In the genomic region with DNA sequence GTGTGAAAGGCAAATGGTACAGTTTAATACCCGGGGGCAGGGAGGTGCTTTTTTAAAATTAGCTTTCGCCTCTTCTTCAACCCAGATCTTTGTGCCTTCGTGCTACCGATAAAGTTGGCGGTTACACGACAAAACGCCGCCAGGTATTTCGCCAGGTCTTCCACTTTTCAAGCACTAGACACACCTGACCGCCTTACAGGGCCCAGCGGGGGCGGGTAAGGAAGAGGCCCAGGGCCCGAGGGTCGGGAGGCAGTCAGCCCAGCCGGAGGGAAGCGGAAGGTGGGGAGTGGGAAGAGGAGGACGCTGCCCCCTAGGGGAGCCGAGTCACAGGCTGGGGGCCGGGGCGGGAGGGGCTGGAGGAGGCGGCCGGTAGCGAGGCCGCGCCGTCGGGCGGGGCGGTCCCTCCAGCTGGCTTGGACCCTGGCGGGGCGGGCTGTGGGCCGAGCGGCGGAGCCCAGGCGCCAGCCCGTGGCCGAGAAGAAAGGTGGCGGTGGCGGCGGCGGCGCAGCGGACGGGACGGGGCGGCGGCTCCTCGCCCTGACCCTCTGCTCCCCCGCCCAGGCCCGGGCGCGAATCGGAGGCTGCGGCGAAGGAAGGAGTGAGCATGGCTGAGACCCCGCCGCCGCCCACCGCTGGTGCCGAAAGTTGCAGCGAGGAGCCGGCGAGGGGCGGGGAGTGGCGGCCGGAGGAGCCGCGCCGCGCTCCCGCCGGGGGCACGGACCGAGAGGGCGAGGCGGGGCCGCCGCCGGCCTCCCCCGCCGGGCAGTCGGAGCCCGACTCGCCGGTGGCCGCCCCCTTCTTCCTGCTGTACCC, we compare ENCODE assay signal across 8 cellular contexts. TPM values are rescaled to one million over a fixed set of nuclear protein-coding genes. Genes with fewer than 3 reads are reported as not detected.
DNase-seq lines count a peak whose midpoint lies in the region; ATAC-seq and TF ChIP-seq lines count a peak whose summit lies in the region.

No MANE protein-coding gene starts in this region.

- H3K4me3 ChIP-seq in GM23338 (peak overlapping the region; percentile 86), SK-N-MC (peak overlapping the region; percentile 88), osteoblast (ENCODE audit: insufficient read depth, low read length) (peak overlapping the region; percentile 79), vagina (peak overlapping the region; percentile 64 to 81)

- peak overlapping the region; percentile 82 for H3K9ac ChIP-seq in SK-N-MC (ENCODE audit: insufficient read length)

- no peak for TF ChIP-seq POLR2A in vagina (IDR thresholded peaks at IDR 0.05)

- ATAC-seq in GM23338 = peak; percentile 79

- DNase-seq in GF-D8 (lab: John Stamatoyannopoulos, UW) (peak; percentile 22), GM23338 (ENCODE audit: low spot score) (peak; percentile 94), Kasumi-1 (lab: John Stamatoyannopoulos, UW) (peak; percentile 76 to 78), SK-N-MC (ENCODE audit: low read depth, low spot score) (no peak), glutamatergic neuron (peak; percentile 92), osteoblast (ENCODE audit: insufficient read length, low spot score, missing footprints) (peak; percentile 95), vagina (ENCODE audit: extremely low spot score in 2 of 2) (no peak)
- DNase-seq in activated naive CD8-positive, alpha-beta T cell treated with anti-CD3 and anti-CD28 coated beads for 36 hours = peak; percentile 54

- H3K27ac Mint-ChIP-seq in GM23338 (peak overlapping the region; percentile 50), glutamatergic neuron (ENCODE audit: unreplicated experiment) (peak overlapping the region; percentile 93)
- peak overlapping the region; percentile 89 for H3K27ac Mint-ChIP-seq in activated naive CD8-positive, alpha-beta T cell treated with anti-CD3 and anti-CD28 coated beads for 36 hours

- no peaks in the 10 kb centered on the region; the same call in 2 of the 3 replicates for H3K36me3 Mint-ChIP-seq in GM23338 (ENCODE audit: low read depth)
- no peaks in the 10 kb centered on the region for H3K36me3 Mint-ChIP-seq in activated naive CD8-positive, alpha-beta T cell treated with anti-CD3 and anti-CD28 coated beads for 36 hours
- no peaks in the 10 kb centered on the region for H3K36me3 Mint-ChIP-seq in glutamatergic neuron (ENCODE audit: unreplicated experiment)

- H3K9me3 ChIP-seq in SK-N-MC (ENCODE audit: low read depth, low read length) (no peaks in the 10 kb centered on the region), osteoblast (ENCODE audit: low read depth, low read length) (no peaks in the 10 kb centered on the region), vagina (no peaks in the 10 kb centered on the region)

- peaks cover 15% of the 10 kb centered on the region for H3K4me1 Mint-ChIP-seq in GM23338
- H3K4me1 Mint-ChIP-seq in activated naive CD8-positive, alpha-beta T cell treated with anti-CD3 and anti-CD28 coated beads for 36 hours = peaks cover 26% of the 10 kb centered on the region
- H3K4me1 Mint-ChIP-seq in glutamatergic neuron (ENCODE audit: low read depth, unreplicated experiment) = peaks cover 9% of the 10 kb centered on the region

- H3K4me3 Mint-ChIP-seq in GM23338 (peak overlapping the region; percentile 87), glutamatergic neuron (ENCODE audit: unreplicated experiment) (peak overlapping the region; percentile 98)
- peak overlapping the region; percentile 88 for H3K4me3 Mint-ChIP-seq in activated naive CD8-positive, alpha-beta T cell treated with anti-CD3 and anti-CD28 coated beads for 36 hours

- H3K4me1 ChIP-seq in GM23338 (ENCODE audit: insufficient read depth) (peaks cover 17% of the 10 kb centered on the region; the same call in 1 of the 2 replicates), osteoblast (ENCODE audit: insufficient read depth, low read length) (peaks cover 25% of the 10 kb centered on the region), vagina (peaks cover 22% of the 10 kb centered on the region)

- H3K27me3 Mint-ChIP-seq in GM23338 (ENCODE audit: insufficient read depth, low read depth, poor library complexity) (peaks cover 6% of the 10 kb centered on the region), glutamatergic neuron (ENCODE audit: unreplicated experiment) (peaks cover 11% of the 10 kb centered on the region)
- no peaks in the 10 kb centered on the region for H3K27me3 Mint-ChIP-seq in activated naive CD8-positive, alpha-beta T cell treated with anti-CD3 and anti-CD28 coated beads for 36 hours

- peaks cover 26% of the 10 kb centered on the region for H3K27me3 ChIP-seq in GM23338 (ENCODE audit: insufficient read depth)
- no peaks in the 10 kb centered on the region for H3K27me3 ChIP-seq in osteoblast (ENCODE audit: insufficient read depth, low read length)
- no peaks in the 10 kb centered on the region for H3K27me3 ChIP-seq in vagina

- H2AFZ ChIP-seq in GM23338 = peak overlapping the region; percentile 93
- H2AFZ ChIP-seq in osteoblast (ENCODE audit: low read length) = peak overlapping the region; percentile 80

- H3K36me3 ChIP-seq in GM23338 (ENCODE audit: insufficient read depth) (no peaks in the 10 kb centered on the region), SK-N-MC (ENCODE audit: insufficient read depth, low read length) (no peaks in the 10 kb centered on the region), osteoblast (ENCODE audit: insufficient read depth, low read length) (no peaks in the 10 kb centered on the region), vagina (no peaks in the 10 kb centered on the region)

- peaks cover 10% of the 10 kb centered on the region; the same call in 1 of the 2 replicates for H3F3A ChIP-seq in GM23338 (replicated peaks; ENCODE audit: low read depth)

- TF ChIP-seq CTCF in GM23338 (conservative IDR thresholded peaks at IDR 0.05; ENCODE audit: low read depth in 2 of 2) (peak; percentile 38 to 63), glutamatergic neuron (IDR thresholded peaks at IDR 0.05; ENCODE audit: partially characterized antibody, unreplicated experiment) (peak; percentile 43), osteoblast (IDR thresholded peaks at IDR 0.05; ENCODE audit: extremely low read depth, low read depth, low read length) (no peak), vagina (IDR thresholded peaks at IDR 0.05) (no peak)

- H3K9me3 Mint-ChIP-seq in GM23338 = no peaks in the 10 kb centered on the region; the same call in 2 of the 3 replicates
- H3K9me3 Mint-ChIP-seq in activated naive CD8-positive, alpha-beta T cell treated with anti-CD3 and anti-CD28 coated beads for 36 hours = no peaks in the 10 kb centered on the region
- peaks cover 8% of the 10 kb centered on the region for H3K9me3 Mint-ChIP-seq in glutamatergic neuron (ENCODE audit: unreplicated experiment)

- H4K20me1 ChIP-seq in GM23338 (replicated peaks; ENCODE audit: insufficient read depth) (peaks cover 5% of the 10 kb centered on the region), osteoblast (ENCODE audit: insufficient read depth, low read length) (peaks cover 3% of the 10 kb centered on the region)

- H3K79me2 ChIP-seq in GM23338 (replicated peaks; ENCODE audit: insufficient read depth) (peaks cover 32% of the 10 kb centered on the region), osteoblast (ENCODE audit: insufficient read depth, low read length) (peaks cover 33% of the 10 kb centered on the region)

- intact Hi-C loops in vagina (cut with DNase I) = loop anchor here (1.0 kb wide), 1 partner anchor 16 kb away; the partner anchor contains the start of gene UTP3

- H3K4me2 ChIP-seq in GM23338 = peak overlapping the region; percentile 78
- peak overlapping the region; percentile 96 for H3K4me2 ChIP-seq in osteoblast (ENCODE audit: insufficient read depth, low read length)

- no peaks in the 10 kb centered on the region for H3K9me2 ChIP-seq in GM23338 (ENCODE audit: insufficient read depth)

- H3K27ac ChIP-seq in GM23338 (ENCODE audit: low read depth) (peak overlapping the region; percentile 90), SK-N-MC (peak overlapping the region; percentile 85), osteoblast (ENCODE audit: low read depth, low read length) (peak overlapping the region; percentile 90), vagina (peak overlapping the region; percentile 92)

TF ChIP-seq in GM23338, 12 proteins besides CTCF, POLR2A, EP300 and RAD21 (continues in another document):
- no peak for TF ChIP-seq CREB1 (CRISPR knock-in tag; IDR thresholded peaks at IDR 0.05; ENCODE audit: low read depth)
- TF ChIP-seq POLR2AphosphoS5 (IDR thresholded peaks at IDR 0.05; ENCODE audit: low read depth) = peak; percentile 68; the same call in 1 of the 2 replicates

RNA-seq across cellular contexts. Expression of gene UTP3, which starts 16.2 kb away (rescaled TPM):
- 29.9 and 36.9 TPM in 2 replicates for total RNA-seq in GM23338 (2014; rRNA removed; shearing (Covaris generic))
- polyA plus RNA-seq in GM23338 (2016; fragmentation: Nextera tagmentation; extraction: Ambion mirVana) = 44.3 and 45.3 TPM in 2 replicates
- total RNA-seq in activated naive CD8-positive, alpha-beta T cell treated with anti-CD3 and anti-CD28 coated beads for 36 hours = 10 to 100 TPM; 46.9 to 49.7 TPM
- 23.5 TPM for total RNA-seq in glutamatergic neuron (ENCODE audit: unreplicated experiment)
- total RNA-seq in osteoblast = 14.5 and 15.0 TPM in 2 replicates
- 15.7 TPM for total RNA-seq in vagina

RNA-seq across cellular contexts. Expression of gene RUFY3, which starts 17.2 kb away (rescaled TPM):
- 26.6 and 29.2 TPM in 2 replicates for total RNA-seq in GM23338 (2014; rRNA removed; shearing (Covaris generic))
- 13.7 and 18.3 TPM in 2 replicates for polyA plus RNA-seq in GM23338 (2016; fragmentation: Nextera tagmentation; extraction: Ambion mirVana)
- total RNA-seq in activated naive CD8-positive, alpha-beta T cell treated with anti-CD3 and anti-CD28 coated beads for 36 hours = 10 to 100 TPM; 10.1 to 11.3 TPM
- 291 TPM for total RNA-seq in glutamatergic neuron (ENCODE audit: unreplicated experiment)
- total RNA-seq in osteoblast = 82.5 and 90.2 TPM in 2 replicates
- total RNA-seq in vagina = 71.2 TPM

RNA-seq across cellular contexts. Expression of gene JCHAIN, which starts 38.2 kb away (rescaled TPM):
- total RNA-seq in GM23338 (2014; rRNA removed; shearing (Covaris generic)) = not detected in 2 replicates
- polyA plus RNA-seq in GM23338 (2016; fragmentation: Nextera tagmentation; extraction: Ambion mirVana) = 0.23 and 0.52 TPM in 2 replicates
- not detected for total RNA-seq in activated naive CD8-positive, alpha-beta T cell treated with anti-CD3 and anti-CD28 coated beads for 36 hours
- total RNA-seq in glutamatergic neuron (ENCODE audit: unreplicated experiment) = not detected
- total RNA-seq in osteoblast = 2.2 and 2.9 TPM in 2 replicates
- total RNA-seq in vagina = 2.7 TPM

Comparison
In these comparisons a context has a peak if more than half of its experiments do, and no peak if none do; other contexts are left out.
1. DNase-seq: peak in GF-D8 (single experiment), GM23338 (single experiment), Kasumi-1 (2 of 2), activated naive CD8-positive, alpha-beta T cell treated with anti-CD3 and anti-CD28 coated beads for 36 hours (single experiment), glutamatergic neuron (single experiment) and osteoblast (single experiment); none in SK-N-MC (single experiment) and vagina (0 of 2).
2. CTCF ChIP-seq: peak in GM23338 (2 of 2) and glutamatergic neuron (single experiment); none in osteoblast (single experiment) and vagina (0 of 3).
3. Peak in every context shown above with its lines, with median percentiles within 50 percentile points of each other: H3K27ac ChIP-seq, H3K4me3 ChIP-seq, H3K27ac Mint-ChIP-seq and H3K4me3 Mint-ChIP-seq.